In the genomic region with DNA sequence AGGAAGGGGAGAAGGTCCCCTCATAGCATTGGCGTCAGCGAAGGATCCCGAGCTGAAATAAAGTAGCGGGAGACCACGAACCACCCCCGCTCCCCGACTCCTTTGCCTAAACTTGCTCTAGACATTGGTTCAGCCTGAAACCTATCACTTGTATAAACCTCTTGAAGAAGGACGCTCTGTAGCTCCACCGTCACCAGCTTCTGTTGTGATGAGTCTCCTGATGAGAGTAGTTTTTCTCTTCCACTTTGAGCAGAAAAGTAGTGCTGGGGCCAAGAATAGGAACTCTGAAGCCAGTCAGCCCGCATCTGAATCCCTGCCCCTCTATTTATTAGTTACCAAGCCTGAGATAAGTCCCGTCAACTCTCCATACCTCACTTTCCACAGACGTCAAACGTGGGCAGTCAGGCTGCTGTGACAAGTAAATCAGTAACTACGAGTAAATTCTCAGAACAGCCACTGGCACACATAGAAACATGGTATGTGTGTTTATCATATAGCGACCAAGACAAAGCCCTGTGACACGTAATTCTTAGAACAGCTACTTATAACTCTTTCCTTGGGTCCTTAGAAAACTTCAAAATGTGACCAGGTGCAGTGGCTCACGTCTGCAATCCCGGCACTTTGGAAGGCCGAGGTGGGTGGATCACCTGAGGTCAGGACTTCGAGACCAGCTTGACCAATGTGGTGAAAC, we compare ENCODE assay signal across 8 cellular contexts.
DNase-seq lines count a peak whose midpoint lies in the region; ATAC-seq, FAIRE-seq and TF ChIP-seq lines count a peak whose summit lies in the region.

No MANE protein-coding gene starts in this region.

- WGBS in GM12878 (ENCODE audit: insufficient coverage, insufficient replicate concordance, low lambda C conversion rate, missing lambda C conversion rate): 4% methylated on average over 20 of the region's 20 CpGs
- 93% methylated on average over 20 of the region's 20 CpGs for WGBS in SK-N-SH (ENCODE audit: low lambda C conversion rate)

- no TSS peak for BruUV-seq in GM12878 (replicated peaks; lab: Mats Ljungman, UMichigan)

- peak; percentile 97 to 98 for TF ChIP-seq EP300 in GM12878 (IDR thresholded peaks at IDR 0.05; ENCODE audit: borderline replicate concordance in 1 of 2, control insufficient read depth in 1 of 2, low read depth in 2 of 2, low read length in 2 of 2)
- TF ChIP-seq EP300 in SK-N-SH (IDR thresholded peaks at IDR 0.05; ENCODE audit: borderline replicate concordance in 1 of 2, low read depth in 1 of 2, low read length in 1 of 2): no peak

- H3K27ac ChIP-seq in GM12878 (ENCODE audit: control insufficient read depth, insufficient read depth): peak overlapping the region; percentile 60
- no peak overlapping the region for H3K27ac ChIP-seq in SK-N-SH (ENCODE audit: low read depth in 2 of 2, low read length in 1 of 2)

- H3K4me3 ChIP-seq in GM12878 (no peak overlapping the region), SK-N-SH (ENCODE audit: low read depth in 2 of 2, low read length in 1 of 2) (no peak overlapping the region)

- H3K9me2 ChIP-seq in SK-N-SH: no peaks in the 10 kb centered on the region

- FAIRE-seq in GM12878 (lab: Jason Lieb, UNC) (peak; percentile 41), frontal cortex (lab: Jason Lieb, UNC) (no peak)

- TF ChIP-seq POLR2A in GM12878 (IDR thresholded peaks at IDR 0.05; ENCODE audit: low read depth, low read length): no peak

- RAD21 ChIA-PET in GM12878 (lab: Charles Lee; ENCODE audit: unreplicated experiment): interaction anchor here (1.0 to 2.8 kb wide), 9 partner anchors 12 to 173 kb away, joined by 3 to 11 read pairs (median 6); no protein-coding TSS in a partner anchor

- H4K20me1 ChIP-seq in GM12878 (ENCODE audit: control insufficient read depth, insufficient read depth) (peaks cover 3% of the 10 kb centered on the region; the same call in 1 of the 2 replicates), SK-N-SH (ENCODE audit: insufficient read depth) (no peaks in the 10 kb centered on the region)

- SMC1A ChIA-PET in GM12878 (lab: Charles Lee; ENCODE audit: uncharacterized antibody, unreplicated experiment): interaction anchor here (1.0 to 5.8 kb wide), 13 partner anchors 10 to 151 kb away, joined by 3 to 46 read pairs (median 5); no protein-coding TSS in a partner anchor

- H3K9ac ChIP-seq in GM12878 (ENCODE audit: control insufficient read depth, insufficient read depth, low read length) (no peak overlapping the region; the same call in 1 of the 2 replicates), SK-N-SH (no peak overlapping the region)

- in situ Hi-C loops in GM13977 (cut with MboI; ENCODE audit: low pct_unique_long_range_greater_than_20kb, low sequenced_read_pairs, unreplicated experiment): no loop called here
- in situ Hi-C loops in GM12878 (cut with MboI): no loop called here

- POLR2A ChIA-PET in GM12878 (lab: Charles Lee): interaction anchor here (2.0 kb wide), 1 partner anchor 13 kb away, joined by 6 read pairs; no protein-coding TSS in a partner anchor
- POLR2A ChIA-PET in SK-N-SH (lab: Yijun Ruan, JAX): no interaction called here

- H3K4me1 ChIP-seq in GM12878 (ENCODE audit: control insufficient read depth, insufficient read depth, low read length) (no peaks in the 10 kb centered on the region; the same call in 1 of the 2 replicates), SK-N-SH (ENCODE audit: control insufficient read depth in 1 of 2, insufficient read depth in 2 of 2, low read depth in 1 of 2, low read length in 1 of 2) (peaks cover 0 to 3% of the 10 kb centered on the region in 2 experiments; a peak in 2 of 4 replicates)

- peak; percentile 64 for ATAC-seq in GM21360 (IDR thresholded peaks at IDR 0.05; ENCODE audit: unreplicated experiment)
- ATAC-seq in HG03342 (IDR thresholded peaks at IDR 0.05; ENCODE audit: unreplicated experiment): peak; percentile 84
- ATAC-seq in GM12878: peak; percentile 79

- intact Hi-C loops in GM12878 (cut with micrococcal nuclease; ENCODE audit: unreplicated experiment): loop anchor here (1.0 to 5.0 kb wide), 4 partner anchors 10 to 176 kb away; no protein-coding TSS in a partner anchor

- peak overlapping the region; percentile 13; the same call in 1 of the 2 replicates for H3K4me2 ChIP-seq in GM12878 (ENCODE audit: control insufficient read depth, insufficient read depth)
- no peak overlapping the region for H3K4me2 ChIP-seq in SK-N-SH

- H3K36me3 ChIP-seq in GM12878 (ENCODE audit: control insufficient read depth in 2 of 2, insufficient read depth in 2 of 2, low read length in 1 of 2): peaks cover 3 to 11% of the 10 kb centered on the region in 2 experiments
- H3K36me3 ChIP-seq in SK-N-SH (replicated peaks in 1 of 2; ENCODE audit: control insufficient read depth in 1 of 2, insufficient read depth in 2 of 2, low read length in 1 of 2): no peaks in the 10 kb centered on the region

- H2AFZ ChIP-seq in GM12878 (ENCODE audit: control insufficient read depth, low read depth, low read length): peak overlapping the region; percentile 51
- H2AFZ ChIP-seq in SK-N-SH (ENCODE audit: low read depth): no peak overlapping the region

- no peak for TF ChIP-seq CTCF in GM13977 (IDR thresholded peaks at IDR 0.05; ENCODE audit: extremely low read depth, insufficient read depth, missing control alignments)
- TF ChIP-seq CTCF in GM12878 (IDR thresholded peaks at IDR 0.05 in 2 of 3, conservative IDR thresholded peaks at IDR 0.05 in 1 of 3; ENCODE audit: control insufficient read depth in 2 of 3, extremely low read depth in 1 of 3, insufficient read depth in 1 of 3, low read depth in 3 of 3, low read length in 3 of 3): no peak
- no peak for TF ChIP-seq CTCF in SK-N-SH (IDR thresholded peaks at IDR 0.05)

- DNase-seq in GM13977 (ENCODE audit: low spot score) (peak; percentile 22), GM12878 (ENCODE audit: low read depth, low spot score) (peak; percentile 72), NCI-H526 (lab: John Stamatoyannopoulos, UW) (no peak), SK-N-SH (no peak), NCI-H345 treated with DMSO at 0.1 percent for 48 hours (lab: John Stamatoyannopoulos, UW; ENCODE audit: unreplicated experiment) (no peak), frontal cortex (ENCODE audit: low spot score in 2 of 2) (no peak)

- H3K9me3 ChIP-seq in GM12878 (replicated peaks; ENCODE audit: control insufficient read depth, insufficient read depth, low read length): peaks cover 1% of the 10 kb centered on the region; the same call in 2 of the 3 replicates
- no peaks in the 10 kb centered on the region; the same call in 1 of the 2 replicates for H3K9me3 ChIP-seq in SK-N-SH

- TF ChIP-seq RAD21 in GM12878 (IDR thresholded peaks at IDR 0.05; ENCODE audit: insufficient read depth, low read depth, low read length) (no peak), SK-N-SH (IDR thresholded peaks at IDR 0.05; ENCODE audit: low read length) (no peak)

- no peaks in the 10 kb centered on the region for H3K27me3 ChIP-seq in GM12878 (replicated peaks in 1 of 2; ENCODE audit: control insufficient read depth in 2 of 2, insufficient read depth in 2 of 2, low read length in 1 of 2)
- no peaks in the 10 kb centered on the region for H3K27me3 ChIP-seq in SK-N-SH (ENCODE audit: insufficient read depth)

- H3F3A ChIP-seq in SK-N-SH (replicated peaks; ENCODE audit: insufficient read depth): no peaks in the 10 kb centered on the region

- peaks cover 18% of the 10 kb centered on the region for H3K79me2 ChIP-seq in GM12878 (ENCODE audit: control insufficient read depth, insufficient read depth, low read length)
- H3K79me2 ChIP-seq in SK-N-SH (ENCODE audit: insufficient read depth): no peaks in the 10 kb centered on the region

- CTCF ChIA-PET in GM12878 (lab: Yijun Ruan, JAX) (interaction anchor here (0.7 to 1.3 kb wide), 7 partner anchors 13 to 309 kb away, joined by 3 to 6 read pairs (median 3); no protein-coding TSS in a partner anchor), SK-N-SH (lab: Yijun Ruan, JAX) (no interaction called here)

TF ChIP-seq in GM12878, 131 proteins besides CTCF, POLR2A, EP300 and RAD21 (continues in another document):
- TF ChIP-seq EZH2 (IDR thresholded peaks at IDR 0.05; ENCODE audit: borderline replicate concordance, control insufficient read depth, low read depth, low read length) (no peak), MYB (IDR thresholded peaks at IDR 0.05; ENCODE audit: borderline replicate concordance, low read depth, low read length) (no peak), CHD4 (IDR thresholded peaks at IDR 0.05) (no peak), MYC (IDR thresholded peaks at IDR 0.05; ENCODE audit: insufficient read depth, insufficient read length, insufficient replicate concordance, low read length, severe bottlenecking) (no peak), SMAD1 (IDR thresholded peaks at IDR 0.05; ENCODE audit: low read depth, partially characterized antibody) (peak; percentile 75), RAD51 (IDR thresholded peaks at IDR 0.05) (0 out of 2 replicates have a peak, but pooled peaks have one; percentile 21), ZNF274 (IDR thresholded peaks at IDR 0.05; ENCODE audit: insufficient read depth, insufficient read length) (no peak), TARDBP (IDR thresholded peaks at IDR 0.05; ENCODE audit: borderline replicate concordance) (no peak)

TF ChIP-seq in SK-N-SH, 30 proteins besides CTCF, POLR2A, EP300 and RAD21 (continues in another document):
- TF ChIP-seq FOXM1 (IDR thresholded peaks at IDR 0.05; ENCODE audit: low read depth) (no peak), RCOR1 (IDR thresholded peaks at IDR 0.05; ENCODE audit: low read length) (no peak), MXI1 (IDR thresholded peaks at IDR 0.05; ENCODE audit: low read depth, low read length) (no peak), TCF12 (IDR thresholded peaks at IDR 0.05) (no peak), FOSL2 (IDR thresholded peaks at IDR 0.05; ENCODE audit: borderline replicate concordance, low read depth) (no peak), GABPA (IDR thresholded peaks at IDR 0.05; ENCODE audit: low read depth) (no peak), NFIC (IDR thresholded peaks at IDR 0.05; ENCODE audit: borderline replicate concordance) (no peak), ELF1 (IDR thresholded peaks at IDR 0.05) (no peak), TEAD4 (IDR thresholded peaks at IDR 0.05; ENCODE audit: borderline replicate concordance, insufficient read depth) (no peak), YY1 (IDR thresholded peaks at IDR 0.05; ENCODE audit: low read depth) (no peak), JUND (IDR thresholded peaks at IDR 0.05) (no peak), SIN3A (IDR thresholded peaks at IDR 0.05; ENCODE audit: borderline replicate concordance, low read depth, low read length) (no peak), GATA2 (CRISPR knock-in tag; IDR thresholded peaks at IDR 0.05) (no peak), SMC3 (IDR thresholded peaks at IDR 0.05; ENCODE audit: low read depth, low read length) (no peak)
- TF ChIP-seq, protein P1, sequence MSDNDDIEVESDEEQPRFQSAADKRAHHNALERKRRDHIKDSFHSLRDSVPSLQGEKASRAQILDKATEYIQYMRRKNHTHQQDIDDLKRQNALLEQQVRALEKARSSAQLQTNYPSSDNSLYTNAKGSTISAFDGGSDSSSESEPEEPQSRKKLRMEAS (IDR thresholded peaks at IDR 0.05; ENCODE audit: low read depth): no peak

Comparison
In these comparisons a context has a peak if more than half of its experiments do, and no peak if none do; other contexts are left out.
1. DNase-seq: peak in GM13977 (single experiment) and GM12878 (single experiment); none in NCI-H526 (0 of 2), SK-N-SH (single experiment), NCI-H345 treated with DMSO at 0.1 percent for 48 hours (single experiment) and frontal cortex (0 of 2).
2. Peak in every context shown above with its lines, with median percentiles within 50 percentile points of each other: ATAC-seq.